1 cellular context compared by ENCODE assay signal in the genomic region with DNA sequence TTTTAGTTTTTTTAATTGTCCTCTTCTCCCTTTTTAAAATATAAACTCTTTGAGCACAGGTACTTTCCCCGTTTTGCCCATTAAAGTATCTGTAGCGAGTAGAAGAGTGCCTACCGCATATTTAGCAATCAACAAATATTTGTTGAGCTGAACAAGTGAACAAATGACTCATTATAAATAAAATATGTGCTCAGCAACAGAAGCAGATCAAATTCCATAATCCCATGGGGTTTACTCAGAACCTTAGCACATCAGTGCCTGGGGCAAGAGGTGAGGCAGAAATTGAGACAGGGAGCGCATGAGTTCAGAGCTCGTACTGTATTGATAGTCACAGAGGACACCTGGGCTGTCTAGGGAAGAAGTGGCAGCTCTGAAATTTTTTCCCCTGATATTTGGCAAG.
TF ChIP-seq lines count a peak whose summit lies in the region.

No MANE protein-coding gene starts in this region.

TF ChIP-seq in HepG2, 621 proteins besides CTCF, POLR2A, EP300 and RAD21 (continued from another document and continues in another):
- TF ChIP-seq ZBTB7A (CRISPR knock-in tag; IDR thresholded peaks at IDR 0.05) (no peak), MTF1 (CRISPR knock-in tag; IDR thresholded peaks at IDR 0.05) (no peak), FLYWCH1 (CRISPR knock-in tag; IDR thresholded peaks at IDR 0.05) (no peak), HNF4A (CRISPR knock-in tag; IDR thresholded peaks at IDR 0.05) (peak; percentile 46), NFIC (IDR thresholded peaks at IDR 0.05; ENCODE audit: low read length) (peak; percentile 28; the same call in 1 of the 2 replicates), RNF2 (conservative IDR thresholded peaks at IDR 0.05; ENCODE audit: low read depth) (no peak), HHEX (CRISPR knock-in tag; IDR thresholded peaks at IDR 0.05) (no peak), ZC3H4 (CRISPR knock-in tag; IDR thresholded peaks at IDR 0.05; ENCODE audit: borderline replicate concordance) (no peak), POGZ (CRISPR knock-in tag; IDR thresholded peaks at IDR 0.05) (no peak), SALL2 (CRISPR knock-in tag; IDR thresholded peaks at IDR 0.05) (no peak), PITX1 (CRISPR knock-in tag; IDR thresholded peaks at IDR 0.05) (no peak), ZNF484 (CRISPR knock-in tag; IDR thresholded peaks at IDR 0.05; ENCODE audit: borderline replicate concordance, low read depth) (no peak), XRCC5 (optimal IDR thresholded peaks at IDR 0.05; ENCODE audit: low read length) (no peak), ATRX (CRISPR knock-in tag; IDR thresholded peaks at IDR 0.05; ENCODE audit: borderline replicate concordance) (no peak), ZBTB3 (CRISPR knock-in tag; IDR thresholded peaks at IDR 0.05; ENCODE audit: borderline replicate concordance, low read depth) (no peak), ZNF746 (CRISPR knock-in tag; IDR thresholded peaks at IDR 0.05) (no peak), ZEB1 (IDR thresholded peaks at IDR 0.05; ENCODE audit: insufficient replicate concordance, low read depth) (no peak), RBAK (CRISPR knock-in tag; IDR thresholded peaks at IDR 0.05) (no peak), HNF4G (IDR thresholded peaks at IDR 0.05; ENCODE audit: borderline replicate concordance, low read depth, low read length) (0 out of 2 replicates have a peak, but pooled peaks have one; percentile 26), HNF4G (CRISPR knock-in tag; IDR thresholded peaks at IDR 0.05; ENCODE audit: borderline replicate concordance, low read depth) (no peak), KDM2A (CRISPR knock-in tag; IDR thresholded peaks at IDR 0.05; ENCODE audit: borderline replicate concordance, low read depth) (no peak), ZNF460 (CRISPR knock-in tag; IDR thresholded peaks at IDR 0.05; ENCODE audit: borderline replicate concordance) (no peak), REXO4 (CRISPR knock-in tag; IDR thresholded peaks at IDR 0.05; ENCODE audit: borderline replicate concordance) (no peak), ETV5 (CRISPR knock-in tag; IDR thresholded peaks at IDR 0.05; ENCODE audit: borderline replicate concordance) (no peak), ELF1 (CRISPR knock-in tag; IDR thresholded peaks at IDR 0.05) (no peak), KLF11 (CRISPR knock-in tag; IDR thresholded peaks at IDR 0.05) (no peak), ZNF263 (CRISPR knock-in tag; IDR thresholded peaks at IDR 0.05) (no peak), ZNF709 (CRISPR knock-in tag; IDR thresholded peaks at IDR 0.05) (no peak), GPN1 (CRISPR knock-in tag; IDR thresholded peaks at IDR 0.05; ENCODE audit: borderline replicate concordance) (no peak)
- TF ChIP-seq, protein P1, sequence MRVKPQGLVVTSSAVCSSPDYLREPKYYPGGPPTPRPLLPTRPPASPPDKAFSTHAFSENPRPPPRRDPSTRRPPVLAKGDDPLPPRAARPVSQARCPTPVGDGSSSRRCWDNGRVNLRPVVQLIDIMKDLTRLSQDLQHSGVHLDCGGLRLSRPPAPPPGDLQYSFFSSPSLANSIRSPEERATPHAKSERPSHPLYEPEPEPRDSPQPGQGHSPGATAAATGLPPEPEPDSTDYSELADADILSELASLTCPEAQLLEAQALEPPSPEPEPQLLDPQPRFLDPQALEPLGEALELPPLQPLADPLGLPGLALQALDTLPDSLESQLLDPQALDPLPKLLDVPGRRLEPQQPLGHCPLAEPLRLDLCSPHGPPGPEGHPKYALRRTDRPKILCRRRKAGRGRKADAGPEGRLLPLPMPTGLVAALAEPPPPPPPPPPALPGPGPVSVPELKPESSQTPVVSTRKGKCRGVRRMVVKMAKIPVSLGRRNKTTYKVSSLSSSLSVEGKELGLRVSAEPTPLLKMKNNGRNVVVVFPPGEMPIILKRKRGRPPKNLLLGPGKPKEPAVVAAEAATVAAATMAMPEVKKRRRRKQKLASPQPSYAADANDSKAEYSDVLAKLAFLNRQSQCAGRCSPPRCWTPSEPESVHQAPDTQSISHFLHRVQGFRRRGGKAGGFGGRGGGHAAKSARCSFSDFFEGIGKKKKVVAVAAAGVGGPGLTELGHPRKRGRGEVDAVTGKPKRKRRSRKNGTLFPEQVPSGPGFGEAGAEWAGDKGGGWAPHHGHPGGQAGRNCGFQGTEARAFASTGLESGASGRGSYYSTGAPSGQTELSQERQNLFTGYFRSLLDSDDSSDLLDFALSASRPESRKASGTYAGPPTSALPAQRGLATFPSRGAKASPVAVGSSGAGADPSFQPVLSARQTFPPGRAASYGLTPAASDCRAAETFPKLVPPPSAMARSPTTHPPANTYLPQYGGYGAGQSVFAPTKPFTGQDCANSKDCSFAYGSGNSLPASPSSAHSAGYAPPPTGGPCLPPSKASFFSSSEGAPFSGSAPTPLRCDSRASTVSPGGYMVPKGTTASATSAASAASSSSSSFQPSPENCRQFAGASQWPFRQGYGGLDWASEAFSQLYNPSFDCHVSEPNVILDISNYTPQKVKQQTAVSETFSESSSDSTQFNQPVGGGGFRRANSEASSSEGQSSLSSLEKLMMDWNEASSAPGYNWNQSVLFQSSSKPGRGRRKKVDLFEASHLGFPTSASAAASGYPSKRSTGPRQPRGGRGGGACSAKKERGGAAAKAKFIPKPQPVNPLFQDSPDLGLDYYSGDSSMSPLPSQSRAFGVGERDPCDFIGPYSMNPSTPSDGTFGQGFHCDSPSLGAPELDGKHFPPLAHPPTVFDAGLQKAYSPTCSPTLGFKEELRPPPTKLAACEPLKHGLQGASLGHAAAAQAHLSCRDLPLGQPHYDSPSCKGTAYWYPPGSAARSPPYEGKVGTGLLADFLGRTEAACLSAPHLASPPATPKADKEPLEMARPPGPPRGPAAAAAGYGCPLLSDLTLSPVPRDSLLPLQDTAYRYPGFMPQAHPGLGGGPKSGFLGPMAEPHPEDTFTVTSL (CRISPR knock-in tag; IDR thresholded peaks at IDR 0.05; ENCODE audit: borderline replicate concordance): peak; percentile 60; the same call in 1 of the 2 replicates
- TF ChIP-seq, protein P2, sequence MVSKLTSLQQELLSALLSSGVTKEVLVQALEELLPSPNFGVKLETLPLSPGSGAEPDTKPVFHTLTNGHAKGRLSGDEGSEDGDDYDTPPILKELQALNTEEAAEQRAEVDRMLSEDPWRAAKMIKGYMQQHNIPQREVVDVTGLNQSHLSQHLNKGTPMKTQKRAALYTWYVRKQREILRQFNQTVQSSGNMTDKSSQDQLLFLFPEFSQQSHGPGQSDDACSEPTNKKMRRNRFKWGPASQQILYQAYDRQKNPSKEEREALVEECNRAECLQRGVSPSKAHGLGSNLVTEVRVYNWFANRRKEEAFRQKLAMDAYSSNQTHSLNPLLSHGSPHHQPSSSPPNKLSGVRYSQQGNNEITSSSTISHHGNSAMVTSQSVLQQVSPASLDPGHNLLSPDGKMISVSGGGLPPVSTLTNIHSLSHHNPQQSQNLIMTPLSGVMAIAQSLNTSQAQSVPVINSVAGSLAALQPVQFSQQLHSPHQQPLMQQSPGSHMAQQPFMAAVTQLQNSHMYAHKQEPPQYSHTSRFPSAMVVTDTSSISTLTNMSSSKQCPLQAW (CRISPR knock-in tag; IDR thresholded peaks at IDR 0.05): peak; percentile 19; the same call in 1 of the 2 replicates
- TF ChIP-seq, protein P3, sequence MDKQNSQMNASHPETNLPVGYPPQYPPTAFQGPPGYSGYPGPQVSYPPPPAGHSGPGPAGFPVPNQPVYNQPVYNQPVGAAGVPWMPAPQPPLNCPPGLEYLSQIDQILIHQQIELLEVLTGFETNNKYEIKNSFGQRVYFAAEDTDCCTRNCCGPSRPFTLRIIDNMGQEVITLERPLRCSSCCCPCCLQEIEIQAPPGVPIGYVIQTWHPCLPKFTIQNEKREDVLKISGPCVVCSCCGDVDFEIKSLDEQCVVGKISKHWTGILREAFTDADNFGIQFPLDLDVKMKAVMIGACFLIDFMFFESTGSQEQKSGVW (CRISPR knock-in tag; IDR thresholded peaks at IDR 0.05; ENCODE audit: borderline replicate concordance): no peak
- TF ChIP-seq, protein P4, sequence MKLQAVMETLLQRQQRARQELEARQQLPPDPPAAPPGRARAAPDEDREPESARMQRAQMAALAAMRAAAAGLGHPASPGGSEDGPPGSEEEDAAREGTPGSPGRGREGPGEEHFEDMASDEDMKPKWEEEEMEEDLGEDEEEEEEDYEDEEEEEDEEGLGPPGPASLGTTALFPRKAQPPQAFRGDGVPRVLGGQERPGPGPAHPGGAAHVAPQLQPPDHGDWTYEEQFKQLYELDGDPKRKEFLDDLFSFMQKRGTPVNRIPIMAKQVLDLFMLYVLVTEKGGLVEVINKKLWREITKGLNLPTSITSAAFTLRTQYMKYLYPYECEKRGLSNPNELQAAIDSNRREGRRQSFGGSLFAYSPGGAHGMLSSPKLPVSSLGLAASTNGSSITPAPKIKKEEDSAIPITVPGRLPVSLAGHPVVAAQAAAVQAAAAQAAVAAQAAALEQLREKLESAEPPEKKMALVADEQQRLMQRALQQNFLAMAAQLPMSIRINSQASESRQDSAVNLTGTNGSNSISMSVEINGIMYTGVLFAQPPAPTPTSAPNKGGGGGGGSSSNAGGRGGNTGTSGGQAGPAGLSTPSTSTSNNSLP (IDR thresholded peaks at IDR 0.05; ENCODE audit: low read depth, low read length): peak; percentile 99
- TF ChIP-seq, protein P5, sequence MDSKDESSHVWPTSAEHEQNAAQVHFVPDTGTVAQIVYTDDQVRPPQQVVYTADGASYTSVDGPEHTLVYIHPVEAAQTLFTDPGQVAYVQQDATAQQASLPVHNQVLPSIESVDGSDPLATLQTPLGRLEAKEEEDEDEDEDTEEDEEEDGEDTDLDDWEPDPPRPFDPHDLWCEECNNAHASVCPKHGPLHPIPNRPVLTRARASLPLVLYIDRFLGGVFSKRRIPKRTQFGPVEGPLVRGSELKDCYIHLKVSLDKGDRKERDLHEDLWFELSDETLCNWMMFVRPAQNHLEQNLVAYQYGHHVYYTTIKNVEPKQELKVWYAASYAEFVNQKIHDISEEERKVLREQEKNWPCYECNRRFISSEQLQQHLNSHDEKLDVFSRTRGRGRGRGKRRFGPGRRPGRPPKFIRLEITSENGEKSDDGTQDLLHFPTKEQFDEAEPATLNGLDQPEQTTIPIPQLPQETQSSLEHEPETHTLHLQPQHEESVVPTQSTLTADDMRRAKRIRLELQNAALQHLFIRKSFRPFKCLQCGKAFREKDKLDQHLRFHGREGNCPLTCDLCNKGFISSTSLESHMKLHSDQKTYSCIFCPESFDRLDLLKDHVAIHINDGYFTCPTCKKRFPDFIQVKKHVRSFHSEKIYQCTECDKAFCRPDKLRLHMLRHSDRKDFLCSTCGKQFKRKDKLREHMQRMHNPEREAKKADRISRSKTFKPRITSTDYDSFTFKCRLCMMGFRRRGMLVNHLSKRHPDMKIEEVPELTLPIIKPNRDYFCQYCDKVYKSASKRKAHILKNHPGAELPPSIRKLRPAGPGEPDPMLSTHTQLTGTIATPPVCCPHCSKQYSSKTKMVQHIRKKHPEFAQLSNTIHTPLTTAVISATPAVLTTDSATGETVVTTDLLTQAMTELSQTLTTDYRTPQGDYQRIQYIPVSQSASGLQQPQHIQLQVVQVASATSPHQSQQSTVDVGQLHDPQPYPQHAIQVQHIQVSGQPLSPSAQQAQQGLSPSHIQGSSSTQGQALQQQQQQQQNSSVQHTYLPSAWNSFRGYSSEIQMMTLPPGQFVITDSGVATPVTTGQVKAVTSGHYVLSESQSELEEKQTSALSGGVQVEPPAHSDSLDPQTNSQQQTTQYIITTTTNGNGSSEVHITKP (CRISPR knock-in tag; IDR thresholded peaks at IDR 0.05; ENCODE audit: low read depth): no peak
- TF ChIP-seq, protein P6, sequence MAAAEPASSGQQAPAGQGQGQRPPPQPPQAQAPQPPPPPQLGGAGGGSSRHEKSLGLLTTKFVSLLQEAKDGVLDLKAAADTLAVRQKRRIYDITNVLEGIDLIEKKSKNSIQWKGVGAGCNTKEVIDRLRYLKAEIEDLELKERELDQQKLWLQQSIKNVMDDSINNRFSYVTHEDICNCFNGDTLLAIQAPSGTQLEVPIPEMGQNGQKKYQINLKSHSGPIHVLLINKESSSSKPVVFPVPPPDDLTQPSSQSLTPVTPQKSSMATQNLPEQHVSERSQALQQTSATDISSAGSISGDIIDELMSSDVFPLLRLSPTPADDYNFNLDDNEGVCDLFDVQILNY (CRISPR knock-in tag; conservative IDR thresholded peaks at IDR 0.05): no peak
- TF ChIP-seq, protein P7, sequence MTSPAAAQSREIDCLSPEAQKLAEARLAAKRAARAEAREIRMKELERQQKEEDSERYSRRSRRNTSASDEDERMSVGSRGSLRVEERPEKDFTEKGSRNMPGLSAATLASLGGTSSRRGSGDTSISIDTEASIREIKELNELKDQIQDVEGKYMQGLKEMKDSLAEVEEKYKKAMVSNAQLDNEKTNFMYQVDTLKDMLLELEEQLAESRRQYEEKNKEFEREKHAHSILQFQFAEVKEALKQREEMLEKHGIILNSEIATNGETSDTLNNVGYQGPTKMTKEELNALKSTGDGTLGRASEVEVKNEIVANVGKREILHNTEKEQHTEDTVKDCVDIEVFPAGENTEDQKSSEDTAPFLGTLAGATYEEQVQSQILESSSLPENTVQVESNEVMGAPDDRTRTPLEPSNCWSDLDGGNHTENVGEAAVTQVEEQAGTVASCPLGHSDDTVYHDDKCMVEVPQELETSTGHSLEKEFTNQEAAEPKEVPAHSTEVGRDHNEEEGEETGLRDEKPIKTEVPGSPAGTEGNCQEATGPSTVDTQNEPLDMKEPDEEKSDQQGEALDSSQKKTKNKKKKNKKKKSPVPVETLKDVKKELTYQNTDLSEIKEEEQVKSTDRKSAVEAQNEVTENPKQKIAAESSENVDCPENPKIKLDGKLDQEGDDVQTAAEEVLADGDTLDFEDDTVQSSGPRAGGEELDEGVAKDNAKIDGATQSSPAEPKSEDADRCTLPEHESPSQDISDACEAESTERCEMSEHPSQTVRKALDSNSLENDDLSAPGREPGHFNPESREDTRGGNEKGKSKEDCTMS (CRISPR knock-in tag; conservative IDR thresholded peaks at IDR 0.05): no peak
- TF ChIP-seq, protein P8, sequence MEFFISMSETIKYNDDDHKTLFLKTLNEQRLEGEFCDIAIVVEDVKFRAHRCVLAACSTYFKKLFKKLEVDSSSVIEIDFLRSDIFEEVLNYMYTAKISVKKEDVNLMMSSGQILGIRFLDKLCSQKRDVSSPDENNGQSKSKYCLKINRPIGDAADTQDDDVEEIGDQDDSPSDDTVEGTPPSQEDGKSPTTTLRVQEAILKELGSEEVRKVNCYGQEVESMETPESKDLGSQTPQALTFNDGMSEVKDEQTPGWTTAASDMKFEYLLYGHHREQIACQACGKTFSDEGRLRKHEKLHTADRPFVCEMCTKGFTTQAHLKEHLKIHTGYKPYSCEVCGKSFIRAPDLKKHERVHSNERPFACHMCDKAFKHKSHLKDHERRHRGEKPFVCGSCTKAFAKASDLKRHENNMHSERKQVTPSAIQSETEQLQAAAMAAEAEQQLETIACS (CRISPR knock-in tag; IDR thresholded peaks at IDR 0.05): no peak
- TF ChIP-seq, protein P9, sequence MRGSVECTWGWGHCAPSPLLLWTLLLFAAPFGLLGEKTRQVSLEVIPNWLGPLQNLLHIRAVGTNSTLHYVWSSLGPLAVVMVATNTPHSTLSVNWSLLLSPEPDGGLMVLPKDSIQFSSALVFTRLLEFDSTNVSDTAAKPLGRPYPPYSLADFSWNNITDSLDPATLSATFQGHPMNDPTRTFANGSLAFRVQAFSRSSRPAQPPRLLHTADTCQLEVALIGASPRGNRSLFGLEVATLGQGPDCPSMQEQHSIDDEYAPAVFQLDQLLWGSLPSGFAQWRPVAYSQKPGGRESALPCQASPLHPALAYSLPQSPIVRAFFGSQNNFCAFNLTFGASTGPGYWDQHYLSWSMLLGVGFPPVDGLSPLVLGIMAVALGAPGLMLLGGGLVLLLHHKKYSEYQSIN (CRISPR knock-in tag; IDR thresholded peaks at IDR 0.05; ENCODE audit: borderline replicate concordance): no peak
